In the genomic region with DNA sequence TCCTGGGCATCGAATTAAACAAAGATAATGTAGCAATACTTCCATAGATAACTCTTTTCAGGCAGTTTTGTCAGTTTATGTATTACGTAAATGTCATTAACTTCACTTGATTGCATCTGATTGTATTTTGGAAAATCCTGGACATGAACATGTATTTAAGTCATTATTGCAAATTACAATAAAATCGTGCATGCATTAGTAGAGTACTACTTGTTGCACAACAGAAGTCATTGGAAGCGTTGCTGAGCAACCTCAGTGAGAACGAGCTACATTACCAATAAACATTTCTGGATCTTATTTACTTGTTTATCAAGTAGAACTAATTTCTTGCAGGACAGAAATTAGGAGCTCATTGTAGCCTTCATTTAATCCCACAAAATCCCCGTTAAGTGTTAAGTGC, we compare ENCODE assay signal across 20 cellular contexts. TPM values are rescaled to one million over a fixed set of nuclear protein-coding genes. Genes with fewer than 3 reads are reported as not detected.
DNase-seq lines count a peak whose midpoint lies in the region; ATAC-seq, FAIRE-seq and TF ChIP-seq lines count a peak whose summit lies in the region.
"Had no signal": no experiment of that assay in that cellular context is flagged by ENCODE, and none has a peak within 500 bp of the region (broad histone marks: within the 10 kb centered on the region; RNA-seq: fewer than 3 reads in every experiment).

No MANE protein-coding gene starts in this region.

- H2AFZ ChIP-seq in HepG2 (ENCODE audit: low read length) = no peak overlapping the region
- no peak overlapping the region for H2AFZ ChIP-seq in GM12878 (ENCODE audit: control insufficient read depth, low read depth, low read length)

- H3K27ac Mint-ChIP-seq in nephron progenitor cell = peak overlapping the region; percentile 25
- H3K27ac Mint-ChIP-seq: B cell; CD8-positive, alpha-beta T cell had no signal

- peaks cover 14% of the 10 kb centered on the region for H3K4me1 Mint-ChIP-seq in nephron progenitor cell

- H3K27me3 Mint-ChIP-seq in nephron progenitor cell (ENCODE audit: low read depth, poor library complexity) = no peaks in the 10 kb centered on the region
- H3K27me3 Mint-ChIP-seq: B cell, IgD-negative memory B cell had no signal

- DNase-seq in HepG2 (ENCODE audit: low spot score) (no peak), right lobe of liver (no peak), GM12878 (ENCODE audit: low read depth, low spot score) (no peak), nephron progenitor cell (no peak)
- DNase-seq: 8988T; Calu3; CD8-positive, alpha-beta T cell; DMS79 treated with DMSO at 0.1 percent for 48 hours; KG1 had no signal

- no peak overlapping the region for H3K4me3 ChIP-seq in HepG2 (replicated peaks in 1 of 3; ENCODE audit: insufficient read depth in 1 of 3, low read depth in 2 of 3, low read length in 3 of 3)
- H3K4me3 ChIP-seq in right lobe of liver = no peak overlapping the region
- H3K4me3 ChIP-seq in GM12878 = no peak overlapping the region
- H3K4me3 ChIP-seq: BLaER1 treated with 17β-estradiol and CSF1 and Interleukin-3, amounts not matched to agents 10 nM and 100 nM; HAP-1 had no signal

- TF ChIP-seq POLR2A in HepG2 (IDR thresholded peaks at IDR 0.05; ENCODE audit: insufficient read depth in 1 of 2, low read depth in 2 of 2, low read length in 2 of 2) (no peak), right lobe of liver (IDR thresholded peaks at IDR 0.05) (no peak), GM12878 (IDR thresholded peaks at IDR 0.05; ENCODE audit: low read depth, low read length) (no peak)

- WGBS in HepG2 (ENCODE audit: low lambda C conversion rate) = 99% methylated on average over 6 of the region's 6 CpGs
- 77% methylated on average over 6 of the region's 6 CpGs for WGBS in right lobe of liver (ENCODE audit: insufficient coverage, low coverage, low lambda C conversion rate, missing lambda C conversion rate)
- WGBS in GM12878 (ENCODE audit: insufficient coverage, insufficient replicate concordance, low lambda C conversion rate, missing lambda C conversion rate) = 94% methylated on average over 6 of the region's 6 CpGs

- H3K27me3 ChIP-seq in HepG2 (ENCODE audit: control insufficient read depth in 1 of 2, insufficient read depth in 2 of 2, low read length in 2 of 2) (no peaks in the 10 kb centered on the region), right lobe of liver (no peaks in the 10 kb centered on the region), GM12878 (replicated peaks in 1 of 2; ENCODE audit: control insufficient read depth in 2 of 2, insufficient read depth in 2 of 2, low read length in 1 of 2) (no peaks in the 10 kb centered on the region)
- H3K27me3 ChIP-seq: BLaER1 treated with 17β-estradiol and CSF1 and Interleukin-3, amounts not matched to agents 10 nM and 100 nM had no signal

- H3K9me3 ChIP-seq in HepG2 (ENCODE audit: low read length) (no peaks in the 10 kb centered on the region), right lobe of liver (no peaks in the 10 kb centered on the region), GM12878 (replicated peaks; ENCODE audit: control insufficient read depth, insufficient read depth, low read length) (no peaks in the 10 kb centered on the region)
- H3K9me3 ChIP-seq: BLaER1 treated with 17β-estradiol and CSF1 and Interleukin-3, amounts not matched to agents 10 nM and 100 nM; HAP-1 had no signal

- H3K4me1 ChIP-seq in HepG2 (ENCODE audit: insufficient read depth, low read length) (peaks cover 30% of the 10 kb centered on the region), right lobe of liver (peaks cover 0 to 5% (median under 1%) of the 10 kb centered on the region in 4 donors), GM12878 (ENCODE audit: control insufficient read depth, insufficient read depth, low read length) (peaks cover 5% of the 10 kb centered on the region; the same call in 1 of the 2 replicates)

- RAD21 ChIA-PET in GM12878 (lab: Charles Lee; ENCODE audit: unreplicated experiment) = interaction anchor here (1.7 kb wide), 1 partner anchor 8 kb away, joined by 6 read pairs; no protein-coding TSS in a partner anchor

- no peak overlapping the region for H3K9ac ChIP-seq in HepG2 (ENCODE audit: insufficient read depth, low read depth, low read length)
- no peak overlapping the region for H3K9ac ChIP-seq in GM12878 (ENCODE audit: control insufficient read depth, insufficient read depth, low read length)
- H3K9ac ChIP-seq: BLaER1 treated with 17β-estradiol and CSF1 and Interleukin-3, amounts not matched to agents 10 nM and 100 nM had no signal

- H3K4me2 ChIP-seq in HepG2 (ENCODE audit: low read depth, low read length) = no peak overlapping the region
- H3K4me2 ChIP-seq in GM12878 (ENCODE audit: control insufficient read depth, insufficient read depth) = no peak overlapping the region

- H3K4me3 Mint-ChIP-seq in nephron progenitor cell = no peak overlapping the region
- H3K4me3 Mint-ChIP-seq: B cell; CD8-positive, alpha-beta T cell had no signal

- CTCF ChIA-PET in HepG2 (lab: Yijun Ruan, JAX; ENCODE audit: low intra/inter-chr PET ratio, low total read pairs) = no interaction called here
- CTCF ChIA-PET in GM12878 (lab: Yijun Ruan, JAX) = interaction anchor here (0.8 to 3.2 kb wide), 11 partner anchors 8 to 105 kb away, joined by 3 to 20 read pairs (median 4); partner anchors contain the start of gene TRIM65

- no TSS peak for BruUV-seq in HepG2 (replicated peaks; lab: Mats Ljungman, UMichigan)
- BruUV-seq in GM12878 (replicated peaks; lab: Mats Ljungman, UMichigan) = no TSS peak

- no peak for TF ChIP-seq EP300 in HepG2 (IDR thresholded peaks at IDR 0.05; ENCODE audit: low read depth in 2 of 2, low read length in 2 of 2)
- no peak for TF ChIP-seq EP300 in HepG2 (CRISPR knock-in tag; IDR thresholded peaks at IDR 0.05; ENCODE audit: borderline replicate concordance)
- TF ChIP-seq EP300 in GM12878 (IDR thresholded peaks at IDR 0.05; ENCODE audit: borderline replicate concordance in 1 of 2, control insufficient read depth in 1 of 2, low read depth in 2 of 2, low read length in 2 of 2) = no peak

- peaks cover 6 to 44% of the 10 kb centered on the region in 2 experiments for H3K36me3 ChIP-seq in HepG2 (replicated peaks in 1 of 2; ENCODE audit: control insufficient read depth in 1 of 2, insufficient read depth in 2 of 2, low read length in 2 of 2)
- H3K36me3 ChIP-seq in right lobe of liver = peaks cover 0 to 5% (median 0%) of the 10 kb centered on the region in 4 donors
- peaks cover 0 to 18% of the 10 kb centered on the region in 2 experiments; a peak in 3 of 4 replicates for H3K36me3 ChIP-seq in GM12878 (ENCODE audit: control insufficient read depth in 2 of 2, insufficient read depth in 2 of 2, low read length in 1 of 2)

- no peaks in the 10 kb centered on the region for H3K9me3 Mint-ChIP-seq in nephron progenitor cell
- H3K9me3 Mint-ChIP-seq: CD8-positive, alpha-beta T cell; IgD-negative memory B cell had no signal

- TF ChIP-seq RAD21 in HepG2 (CRISPR knock-in tag; IDR thresholded peaks at IDR 0.05) (no peak), GM12878 (IDR thresholded peaks at IDR 0.05; ENCODE audit: insufficient read depth, low read depth, low read length) (no peak)

- in situ Hi-C loops in HepG2 (cut with HindIII; ENCODE audit: extremely low pct_ligation_motif_present, low pct_unique_long_range_greater_than_20kb) (no loop called here), GM12878 (cut with MboI) (no loop called here)

- H3K79me2 ChIP-seq in HepG2 (ENCODE audit: insufficient read depth, low read length) = peaks cover 86% of the 10 kb centered on the region
- H3K79me2 ChIP-seq in GM12878 (ENCODE audit: control insufficient read depth, insufficient read depth, low read length) = peaks cover 42% of the 10 kb centered on the region

- 0 out of 2 replicates have a peak, but pooled peaks cover 5% of the 10 kb centered on the region for H4K20me1 ChIP-seq in HepG2 (ENCODE audit: insufficient read depth, low read length)
- no peaks in the 10 kb centered on the region for H4K20me1 ChIP-seq in GM12878 (ENCODE audit: control insufficient read depth, insufficient read depth)

- POLR2A ChIA-PET in HepG2 (lab: Yijun Ruan, JAX) = interaction anchor here (1.3 to 6.0 kb wide), 2 partner anchors 11 to 39 kb away, joined by 3 to 45 read pairs; a partner anchor contains a TSS
- POLR2A ChIA-PET in GM12878 (lab: Charles Lee) = interaction anchor here (1.3 to 1.9 kb wide), 4 partner anchors 13 to 64 kb away, joined by 3 to 4 read pairs (median 4); partner anchors contain the start of gene WBP2

- intact Hi-C loops in HepG2 (cut with micrococcal nuclease; ENCODE audit: unreplicated experiment) (no loop called here), right lobe of liver (cut with DNase I) (no loop called here), GM12878 (cut with micrococcal nuclease; ENCODE audit: unreplicated experiment) (no loop called here)

- peaks cover 62% of the 10 kb centered on the region for H3K36me3 Mint-ChIP-seq in nephron progenitor cell (ENCODE audit: low read depth)
- H3K36me3 Mint-ChIP-seq: IgD-negative memory B cell had no signal

- TF ChIP-seq CTCF in HepG2 (CRISPR knock-in tag; IDR thresholded peaks at IDR 0.05) (no peak), right lobe of liver (IDR thresholded peaks at IDR 0.05) (no peak), GM12878 (IDR thresholded peaks at IDR 0.05 in 2 of 3, conservative IDR thresholded peaks at IDR 0.05 in 1 of 3; ENCODE audit: control insufficient read depth in 2 of 3, extremely low read depth in 1 of 3, insufficient read depth in 1 of 3, low read depth in 3 of 3, low read length in 3 of 3) (no peak), nephron progenitor cell (IDR thresholded peaks at IDR 0.05) (no peak)

- no peak for ATAC-seq in HepG2
- no peak for ATAC-seq in right lobe of liver
- ATAC-seq in GM12878 = no peak
- no peak for ATAC-seq in GM21723 (IDR thresholded peaks at IDR 0.05; ENCODE audit: unreplicated experiment)
- ATAC-seq in GM19397 (IDR thresholded peaks at IDR 0.05; ENCODE audit: unreplicated experiment) = no peak
- no peak for ATAC-seq in HG03139 (IDR thresholded peaks at IDR 0.05; ENCODE audit: unreplicated experiment)
- ATAC-seq: CD8-positive, alpha-beta T cell had no signal

- SMC1A ChIA-PET in GM12878 (lab: Charles Lee; ENCODE audit: uncharacterized antibody, unreplicated experiment) = interaction anchor here (1.0 to 1.7 kb wide), 6 partner anchors 8 to 42 kb away, joined by 3 to 10 read pairs (median 4); no protein-coding TSS in a partner anchor

- no peak overlapping the region for H3K27ac ChIP-seq in HepG2 (ENCODE audit: extremely low read length, insufficient read depth, low read length)
- no peak overlapping the region for H3K27ac ChIP-seq in right lobe of liver
- no peak overlapping the region for H3K27ac ChIP-seq in GM12878 (ENCODE audit: control insufficient read depth, insufficient read depth)
- H3K27ac ChIP-seq: BLaER1 treated with 17β-estradiol and CSF1 and Interleukin-3, amounts not matched to agents 10 nM and 100 nM had no signal

- no peak for FAIRE-seq in HepG2 (lab: Jason Lieb, UNC)
- no peak for FAIRE-seq in GM12878 (lab: Jason Lieb, UNC)
- FAIRE-seq: GM12891, GM19239, H1, HTR-8/SVneo had no signal

RNA-seq across cellular contexts. Expression of gene UNK, which starts 6.6 kb away (rescaled TPM):
- total RNA-seq in HepG2 (2016; rRNA removed; fragmentation: Illumina TruSeq; extraction: Trizol) (28.6 and 33.0 TPM in 2 replicates), right lobe of liver (10 to 100 TPM in 4 of 6 experiments, 1 to 10 TPM in 2; 5.8 to 29.2 (median 11.1) TPM), GM12878 (2014; rRNA removed) (26.7 and 32.6 TPM in 2 replicates), GM12878 (2014; rRNA removed; fragmentation: Illumina TruSeq; extraction: Trizol) (23.8 and 25.9 TPM in 2 replicates), GM12878 (2021) (32.2 and 34.5 TPM in 2 replicates)
- total RNA-seq in HepG2 (2016; cell fraction: cytosol; rRNA removed; fragmentation: Illumina TruSeq; extraction: Trizol; ENCODE audit: low read depth) = 37.2 and 44.0 TPM in 2 replicates
- total RNA-seq in HepG2 (2016; cell fraction: insoluble cytoplasmic fraction; rRNA removed; fragmentation: Illumina TruSeq; extraction: Trizol) = 21.2 and 33.0 TPM in 2 replicates
- total RNA-seq in HepG2 (2016; cell fraction: membrane; rRNA removed; fragmentation: Illumina TruSeq; extraction: Trizol) = 58.6 and 59.5 TPM in 2 replicates
- 38.6 and 43.6 TPM in 2 replicates for total RNA-seq in HepG2 (2016; cell fraction: nucleus; rRNA removed; fragmentation: Illumina TruSeq; extraction: Trizol)
- polyA plus RNA-seq in HepG2 (2011; rRNA removed) (30.7 and 31.6 TPM in 2 replicates), GM12878 (2011; rRNA removed) (30.8 and 33.2 TPM in 2 replicates), GM12878 (2014; fragmentation: Illumina TruSeq; extraction: Trizol) (25.2 and 26.9 TPM in 2 replicates), GM12878 (2014; fragmentation: Nextera tagmentation; extraction: Ambion mirVana) (10 to 100 TPM in 1 of 2 experiments, 1 to 10 TPM in 1; 8.9 to 11.9 TPM), GM12878 (2014; rRNA removed) (29.7 and 31.1 TPM in 2 replicates), GM12878 (2016; fragmentation: Nextera tagmentation; extraction: Ambion mirVana) (10 to 100 TPM; 27.6 to 27.8 TPM)
- 18.7 and 21.7 TPM in 2 replicates for polyA plus RNA-seq in HepG2 (2011; cell fraction: cytosol; rRNA removed)
- 50.0 and 56.4 TPM in 2 replicates for polyA plus RNA-seq in HepG2 (2011; cell fraction: nucleus; rRNA removed)
- polyA plus RNA-seq in HepG2 (2012) = 20.8 and 23.9 TPM in 2 replicates
- polyA plus RNA-seq in HepG2 (2016; cell fraction: cytosol; fragmentation: Illumina TruSeq; extraction: Trizol; ENCODE audit: low read depth) = 55.3 and 62.7 TPM in 2 replicates
- polyA plus RNA-seq in HepG2 (2016; cell fraction: insoluble cytoplasmic fraction; fragmentation: Illumina TruSeq; extraction: Trizol; ENCODE audit: low read depth) = 28.7 and 35.1 TPM in 2 replicates
- 64.7 and 69.9 TPM in 2 replicates for polyA plus RNA-seq in HepG2 (2016; cell fraction: membrane; fragmentation: Illumina TruSeq; extraction: Trizol; ENCODE audit: low read depth)
- 52.8 and 60.0 TPM in 2 replicates for polyA plus RNA-seq in HepG2 (2016; cell fraction: nucleus; fragmentation: Illumina TruSeq; extraction: Trizol; ENCODE audit: insufficient read depth, low read depth)
- 24.3 and 28.1 TPM in 2 replicates for polyA minus RNA-seq in HepG2 (2011; rRNA and poly(A)+ RNA removed; ENCODE audit: low replicate concordance)
- 10.4 and 14.9 TPM in 2 replicates for polyA minus RNA-seq in HepG2 (2011; cell fraction: cytosol; rRNA and poly(A)+ RNA removed)
- polyA minus RNA-seq in HepG2 (2011; cell fraction: nucleus; rRNA and poly(A)+ RNA removed) = 78.9 and 91.3 TPM in 2 replicates
- 197 and 212 TPM in 2 replicates for total RNA-seq in GM12878 (2013; cell fraction: nucleolus; rRNA removed)
- 6.2 TPM for polyA plus RNA-seq in GM12878 (2011; ENCODE audit: low read depth)
- 17.2 and 20.1 TPM in 2 replicates for polyA plus RNA-seq in GM12878 (2011; cell fraction: cytosol; rRNA removed)
- polyA plus RNA-seq in GM12878 (2011; cell fraction: nucleus; rRNA removed) = 36.8 and 48.3 TPM in 2 replicates
- 18.8 and 20.3 TPM in 2 replicates for polyA plus RNA-seq in GM12878 (2012)
- polyA minus RNA-seq in GM12878 (2011; rRNA and poly(A)+ RNA removed) = 48.5 and 52.4 TPM in 2 replicates
- 11.5 and 12.8 TPM in 2 replicates for polyA minus RNA-seq in GM12878 (2011; cell fraction: cytosol; rRNA and poly(A)+ RNA removed)
- polyA minus RNA-seq in GM12878 (2011; cell fraction: nucleus; rRNA and poly(A)+ RNA removed) = 41.1 and 51.5 TPM in 2 replicates

RNA-seq across cellular contexts. Expression of gene GALK1, which starts 26.3 kb away (rescaled TPM):
- 93.6 and 95.6 TPM in 2 replicates for total RNA-seq in HepG2 (2016; rRNA removed; fragmentation: Illumina TruSeq; extraction: Trizol)
- total RNA-seq in HepG2 (2016; cell fraction: cytosol; rRNA removed; fragmentation: Illumina TruSeq; extraction: Trizol; ENCODE audit: low read depth) = 31.6 and 39.5 TPM in 2 replicates
- 94.0 and 98.0 TPM in 2 replicates for total RNA-seq in HepG2 (2016; cell fraction: insoluble cytoplasmic fraction; rRNA removed; fragmentation: Illumina TruSeq; extraction: Trizol)
- 35.0 and 44.2 TPM in 2 replicates for total RNA-seq in HepG2 (2016; cell fraction: membrane; rRNA removed; fragmentation: Illumina TruSeq; extraction: Trizol)
- total RNA-seq in HepG2 (2016; cell fraction: nucleus; rRNA removed; fragmentation: Illumina TruSeq; extraction: Trizol) = 44.3 and 48.9 TPM in 2 replicates
- polyA plus RNA-seq in HepG2 (2011; rRNA removed) = 59.9 and 93.0 TPM in 2 replicates
- polyA plus RNA-seq in HepG2 (2011; cell fraction: cytosol; rRNA removed) = 65.7 and 112 TPM in 2 replicates
- 162 and 164 TPM in 2 replicates for polyA plus RNA-seq in HepG2 (2011; cell fraction: nucleus; rRNA removed)
- polyA plus RNA-seq in HepG2 (2012) = 57.4 and 59.7 TPM in 2 replicates
- polyA plus RNA-seq in HepG2 (2016; cell fraction: cytosol; fragmentation: Illumina TruSeq; extraction: Trizol; ENCODE audit: low read depth) = 29.0 and 30.8 TPM in 2 replicates
- 86.3 and 86.5 TPM in 2 replicates for polyA plus RNA-seq in HepG2 (2016; cell fraction: insoluble cytoplasmic fraction; fragmentation: Illumina TruSeq; extraction: Trizol; ENCODE audit: low read depth)
- polyA plus RNA-seq in HepG2 (2016; cell fraction: membrane; fragmentation: Illumina TruSeq; extraction: Trizol; ENCODE audit: low read depth) = 25.3 and 27.1 TPM in 2 replicates
- polyA plus RNA-seq in HepG2 (2016; cell fraction: nucleus; fragmentation: Illumina TruSeq; extraction: Trizol; ENCODE audit: insufficient read depth, low read depth) = 72.3 and 78.9 TPM in 2 replicates
- polyA minus RNA-seq in HepG2 (2011; rRNA and poly(A)+ RNA removed; ENCODE audit: low replicate concordance) = 28.9 and 121 TPM in 2 replicates
- 45.9 and 49.6 TPM in 2 replicates for polyA minus RNA-seq in HepG2 (2011; cell fraction: cytosol; rRNA and poly(A)+ RNA removed)
- 26.3 and 28.6 TPM in 2 replicates for polyA minus RNA-seq in HepG2 (2011; cell fraction: nucleus; rRNA and poly(A)+ RNA removed)
- total RNA-seq in right lobe of liver = 10 to 100 TPM; 38.6 to 87.4 (median 76.9) TPM
- total RNA-seq in GM12878 (2013; cell fraction: nucleolus; rRNA removed) = 12.0 and 15.1 TPM in 2 replicates
- total RNA-seq in GM12878 (2014; rRNA removed) = 32.6 and 43.2 TPM in 2 replicates
- 8.7 and 9.2 TPM in 2 replicates for total RNA-seq in GM12878 (2014; rRNA removed; fragmentation: Illumina TruSeq; extraction: Trizol)
- total RNA-seq in GM12878 (2021) = 38.5 and 41.1 TPM in 2 replicates
- 8.1 TPM for polyA plus RNA-seq in GM12878 (2011; ENCODE audit: low read depth)
- 4.0 and 8.4 TPM in 2 replicates for polyA plus RNA-seq in GM12878 (2011; rRNA removed)
- polyA plus RNA-seq in GM12878 (2011; cell fraction: cytosol; rRNA removed) = 15.1 and 25.3 TPM in 2 replicates
- 30.2 and 35.7 TPM in 2 replicates for polyA plus RNA-seq in GM12878 (2011; cell fraction: nucleus; rRNA removed)
- 18.6 and 22.4 TPM in 2 replicates for polyA plus RNA-seq in GM12878 (2012)
- 0.25 and 3.6 TPM in 2 replicates for polyA plus RNA-seq in GM12878 (2014; fragmentation: Illumina TruSeq; extraction: Trizol)
- polyA plus RNA-seq in GM12878 (2014; fragmentation: Nextera tagmentation; extraction: Ambion mirVana) = 1 to 10 TPM in 1 of 2 experiments, under 1 TPM in 1; 0.21 to 5.9 TPM
- polyA plus RNA-seq in GM12878 (2014; rRNA removed) = 34.2 and 40.8 TPM in 2 replicates
- polyA plus RNA-seq in GM12878 (2016; fragmentation: Nextera tagmentation; extraction: Ambion mirVana) = 10 to 100 TPM; 38.1 to 43.8 TPM
- polyA minus RNA-seq in GM12878 (2011; rRNA and poly(A)+ RNA removed) = 5.0 and 16.4 TPM in 2 replicates
- 9.8 and 15.2 TPM in 2 replicates for polyA minus RNA-seq in GM12878 (2011; cell fraction: cytosol; rRNA and poly(A)+ RNA removed)
- 9.7 TPM in 2 replicates for polyA minus RNA-seq in GM12878 (2011; cell fraction: nucleus; rRNA and poly(A)+ RNA removed)

RNA-seq across cellular contexts. Expression of gene UNC13D, which starts 53.0 kb away (rescaled TPM):
- total RNA-seq in HepG2 (2016; rRNA removed; fragmentation: Illumina TruSeq; extraction: Trizol) (27.2 and 42.7 TPM in 2 replicates), right lobe of liver (10 to 100 TPM in 3 of 6 experiments, 1 to 10 TPM in 3; 3.4 to 12.5 (median 10.7) TPM), GM12878 (2014; rRNA removed) (37.9 and 45.2 TPM in 2 replicates), GM12878 (2014; rRNA removed; fragmentation: Illumina TruSeq; extraction: Trizol) (10.0 and 10.3 TPM in 2 replicates), GM12878 (2021) (58.6 and 63.9 TPM in 2 replicates)
- total RNA-seq in HepG2 (2016; cell fraction: cytosol; rRNA removed; fragmentation: Illumina TruSeq; extraction: Trizol; ENCODE audit: low read depth) = 14.5 and 15.7 TPM in 2 replicates
- 22.9 and 43.4 TPM in 2 replicates for total RNA-seq in HepG2 (2016; cell fraction: insoluble cytoplasmic fraction; rRNA removed; fragmentation: Illumina TruSeq; extraction: Trizol)
- 23.8 and 27.2 TPM in 2 replicates for total RNA-seq in HepG2 (2016; cell fraction: membrane; rRNA removed; fragmentation: Illumina TruSeq; extraction: Trizol)
- total RNA-seq in HepG2 (2016; cell fraction: nucleus; rRNA removed; fragmentation: Illumina TruSeq; extraction: Trizol) = 38.7 and 48.5 TPM in 2 replicates
- polyA plus RNA-seq in HepG2 (2011; rRNA removed) (29.7 and 40.0 TPM in 2 replicates), GM12878 (2011; rRNA removed) (9.2 and 15.5 TPM in 2 replicates), GM12878 (2014; fragmentation: Illumina TruSeq; extraction: Trizol) (4.0 and 14.4 TPM in 2 replicates), GM12878 (2014; fragmentation: Nextera tagmentation; extraction: Ambion mirVana) (1 to 10 TPM in 1 of 2 experiments, under 1 TPM in 1; 0.32 to 1.6 TPM), GM12878 (2014; rRNA removed) (37.1 and 46.0 TPM in 2 replicates), GM12878 (2016; fragmentation: Nextera tagmentation; extraction: Ambion mirVana) (10 to 100 TPM; 34.9 to 37.4 TPM)
- polyA plus RNA-seq in HepG2 (2011; cell fraction: cytosol; rRNA removed) = 7.5 and 12.9 TPM in 2 replicates
- 244 and 327 TPM in 2 replicates for polyA plus RNA-seq in HepG2 (2011; cell fraction: nucleus; rRNA removed)
- polyA plus RNA-seq in HepG2 (2012) = 21.7 and 27.3 TPM in 2 replicates
- 6.0 and 6.9 TPM in 2 replicates for polyA plus RNA-seq in HepG2 (2016; cell fraction: cytosol; fragmentation: Illumina TruSeq; extraction: Trizol; ENCODE audit: low read depth)
- polyA plus RNA-seq in HepG2 (2016; cell fraction: insoluble cytoplasmic fraction; fragmentation: Illumina TruSeq; extraction: Trizol; ENCODE audit: low read depth) = 21.6 and 29.9 TPM in 2 replicates
- 17.3 and 18.9 TPM in 2 replicates for polyA plus RNA-seq in HepG2 (2016; cell fraction: membrane; fragmentation: Illumina TruSeq; extraction: Trizol; ENCODE audit: low read depth)
- polyA plus RNA-seq in HepG2 (2016; cell fraction: nucleus; fragmentation: Illumina TruSeq; extraction: Trizol; ENCODE audit: insufficient read depth, low read depth) = 126 and 127 TPM in 2 replicates
- 76.6 and 82.7 TPM in 2 replicates for polyA minus RNA-seq in HepG2 (2011; rRNA and poly(A)+ RNA removed; ENCODE audit: low replicate concordance)
- polyA minus RNA-seq in HepG2 (2011; cell fraction: cytosol; rRNA and poly(A)+ RNA removed) = 20.3 and 24.5 TPM in 2 replicates
- 59.1 and 68.5 TPM in 2 replicates for polyA minus RNA-seq in HepG2 (2011; cell fraction: nucleus; rRNA and poly(A)+ RNA removed)
- 128 and 142 TPM in 2 replicates for total RNA-seq in GM12878 (2013; cell fraction: nucleolus; rRNA removed)
- 46.6 TPM for polyA plus RNA-seq in GM12878 (2011; ENCODE audit: low read depth)
- 11.1 and 15.5 TPM in 2 replicates for polyA plus RNA-seq in GM12878 (2011; cell fraction: cytosol; rRNA removed)
- 157 and 179 TPM in 2 replicates for polyA plus RNA-seq in GM12878 (2011; cell fraction: nucleus; rRNA removed)
- polyA plus RNA-seq in GM12878 (2012) = 42.6 and 46.6 TPM in 2 replicates
- polyA minus RNA-seq in GM12878 (2011; rRNA and poly(A)+ RNA removed) = 12.5 and 23.1 TPM in 2 replicates
- 9.7 and 12.6 TPM in 2 replicates for polyA minus RNA-seq in GM12878 (2011; cell fraction: cytosol; rRNA and poly(A)+ RNA removed)
- polyA minus RNA-seq in GM12878 (2011; cell fraction: nucleus; rRNA and poly(A)+ RNA removed) = 47.1 and 66.4 TPM in 2 replicates

Comparison
In these comparisons a context has a peak if more than half of its experiments do, and no peak if none do; other contexts are left out.
1. Of the 75 proteins assayed by ChIP-seq in both HepG2 and GM12878: peak only in HepG2: CEBPB; only in GM12878: BCL3 and PBX3; in both: none; in neither: 72.